Comparison of ENCODE assay signal across 8 cellular contexts in genomic region chr3:48918388-48919214, GRCh38. TPM values are rescaled to one million over a fixed set of nuclear protein-coding genes. Genes with fewer than 3 reads are reported as not detected.
DNase-seq lines count a peak whose midpoint lies in the region; ATAC-seq, FAIRE-seq and TF ChIP-seq lines count a peak whose summit lies in the region.

Gene ARIH2, plus strand, starts transcription at chr3:48918842. Its CDS starts 8,717 bp downstream, at chr3:48927559.

- peak within 1 kb of the TSS; percentile 61 for H3K4me3 ChIP-seq in Caco-2 (ENCODE audit: low read depth, low read length)
- H3K4me3 ChIP-seq in OCI-LY1 (ENCODE audit: low read depth, low read length, poor library complexity, severe bottlenecking) = peak within 1 kb of the TSS; percentile 86
- peak within 1 kb of the TSS; percentile 63 to 94 (median 84) for H3K4me3 ChIP-seq in endothelial cell of umbilical vein (replicated peaks in 1 of 3; ENCODE audit: insufficient read depth in 1 of 3, low read depth in 1 of 3, low read length in 3 of 3)

- dilution Hi-C loops in endothelial cell of umbilical vein (cut with MboI; ENCODE audit: extremely low pct_ligation_motif_present, low sequenced_read_pairs) = no loop called here

- TF ChIP-seq CTCF in Caco-2 (IDR thresholded peaks at IDR 0.05; ENCODE audit: insufficient read depth in 1 of 2, low read depth in 1 of 2, low read length in 1 of 2, severe bottlenecking in 1 of 2, unreplicated experiment in 1 of 2) (no peak), OCI-LY1 (IDR thresholded peaks at IDR 0.05; ENCODE audit: low read length) (peak; percentile 29; the same call in 1 of the 2 replicates), endothelial cell of umbilical vein (IDR thresholded peaks at IDR 0.05; ENCODE audit: extremely low read depth in 1 of 2, insufficient read depth in 1 of 2, low read depth in 1 of 2, low read length in 2 of 2) (no peak)

- H4K20me1 ChIP-seq in OCI-LY1 (ENCODE audit: insufficient read depth, low read length) (no peaks in the 10 kb centered on the region), endothelial cell of umbilical vein (replicated peaks; ENCODE audit: control insufficient read depth, extremely low read depth, insufficient read depth, low read length) (peaks cover 4% of the 10 kb centered on the region)

- POLR2A ChIA-PET in Caco-2 (lab: Charles Lee) (interaction anchor here (0.5 to 1.2 kb wide), 8 partner anchors 21 to 314 kb away, joined by 3 to 8 read pairs (median 4); partner anchors contain the start of genes IP6K2 and WDR6), endothelial cell of umbilical vein (lab: Charles Lee) (interaction anchor here (0.5 to 1.8 kb wide), 4 partner anchors 11 to 1419 kb away, joined by 3 to 11 read pairs (median 4); partner anchors contain the start of genes IMPDH2 and NDUFAF3)

- CTCF ChIA-PET in Caco-2 (lab: Charles Lee) = interaction anchor here (0.5 to 0.9 kb wide), 3 partner anchors 23 to 362 kb away, joined by 4 to 9 read pairs (median 6); partner anchors contain the start of gene PFKFB4
- CTCF ChIA-PET in endothelial cell of umbilical vein (lab: Charles Lee) = interaction anchor here (0.8 to 3.2 kb wide), 5 partner anchors 11 to 179 kb away, joined by 3 to 31 read pairs (median 7); no protein-coding TSS in a partner anchor

- H3K27me3 Mint-ChIP-seq in Caco-2 (ENCODE audit: insufficient read depth, unreplicated experiment) = no peaks in the 10 kb centered on the region

- H3K9me3 ChIP-seq in Caco-2 = no peaks in the 10 kb centered on the region
- H3K9me3 ChIP-seq in OCI-LY1 (ENCODE audit: low read length) = no peaks in the 10 kb centered on the region
- no peaks in the 10 kb centered on the region for H3K9me3 ChIP-seq in endothelial cell of umbilical vein (replicated peaks; ENCODE audit: control insufficient read depth, insufficient read depth, low read length)

- H3K4me3 Mint-ChIP-seq in Caco-2 (ENCODE audit: unreplicated experiment) = peak within 1 kb of the TSS; percentile 97

- no peaks in the 10 kb centered on the region for H3F3A ChIP-seq in OCI-LY1 (ENCODE audit: insufficient read depth, low read length)

- no peaks in the 10 kb centered on the region for H3K9me2 ChIP-seq in OCI-LY1 (ENCODE audit: low read depth, low read length)

- H3K36me3 ChIP-seq in Caco-2 (ENCODE audit: control insufficient read depth, insufficient read depth, low read length) (no peaks in the 10 kb centered on the region), OCI-LY1 (ENCODE audit: insufficient read depth, low read length) (peaks cover 21% of the 10 kb centered on the region), endothelial cell of umbilical vein (ENCODE audit: control insufficient read depth in 2 of 2, extremely low read depth in 1 of 2, insufficient read depth in 2 of 2, low read length in 2 of 2) (peaks cover 0 to 3% of the 10 kb centered on the region in 2 experiments)

- H3K4me1 ChIP-seq in Caco-2 = no peaks in the 10 kb centered on the region
- peaks cover 16% of the 10 kb centered on the region for H3K4me1 ChIP-seq in OCI-LY1 (ENCODE audit: insufficient read depth, low read length, severe bottlenecking)
- H3K4me1 ChIP-seq in endothelial cell of umbilical vein (ENCODE audit: control insufficient read depth, extremely low read depth, insufficient read depth, low read length) = peaks cover 14% of the 10 kb centered on the region

- peak; percentile 97 for TF ChIP-seq POLR2A in endothelial cell of umbilical vein (IDR thresholded peaks at IDR 0.05; ENCODE audit: low read depth, low read length)

- H3K4me2 ChIP-seq in OCI-LY1 (ENCODE audit: low read length) (peak within 1 kb of the TSS; percentile 84), endothelial cell of umbilical vein (ENCODE audit: insufficient read depth, low read length) (peak within 1 kb of the TSS; percentile 92)

- peak; percentile 75 for ATAC-seq in GM19467 (IDR thresholded peaks at IDR 0.05; ENCODE audit: unreplicated experiment)

- H3K9me1 ChIP-seq in endothelial cell of umbilical vein (replicated peaks; ENCODE audit: control insufficient read depth, extremely low read depth, insufficient read depth, low read length) = no peaks in the 10 kb centered on the region

- H3K4me1 Mint-ChIP-seq in Caco-2 (ENCODE audit: low read depth, unreplicated experiment) = no peaks in the 10 kb centered on the region

- no peak within 1 kb of the TSS; the same call in 1 of the 2 replicates for H2AFZ ChIP-seq in OCI-LY1 (ENCODE audit: low read length)
- peak within 1 kb of the TSS; percentile 86 for H2AFZ ChIP-seq in endothelial cell of umbilical vein (ENCODE audit: low read depth, low read length)

- intact Hi-C loops in Caco-2 (cut with micrococcal nuclease; ENCODE audit: unreplicated experiment) (loop anchor here (2.0 to 10.0 kb wide), 3 partner anchors 20 to 204 kb away; partner anchors contain the start of genes IP6K2, PRKAR2A and SLC25A20), endothelial cell of umbilical vein (cut with micrococcal nuclease) (loop anchor here (1.0 to 5.0 kb wide), 5 partner anchors 11 to 201 kb away; partner anchors contain the start of genes IP6K2, PRKAR2A and SLC25A20)

- H3K79me2 ChIP-seq in OCI-LY1 (ENCODE audit: insufficient read depth, low read length) = peaks cover 35% of the 10 kb centered on the region
- H3K79me2 ChIP-seq in endothelial cell of umbilical vein (ENCODE audit: control insufficient read depth, insufficient read depth, low read length) = peaks cover 36% of the 10 kb centered on the region

- H3K9ac ChIP-seq in OCI-LY1 (ENCODE audit: low read length) = peak within 1 kb of the TSS; percentile 76
- H3K9ac ChIP-seq in endothelial cell of umbilical vein (replicated peaks; ENCODE audit: extremely low read depth, insufficient read depth, low read length) = peak within 1 kb of the TSS; percentile 100

- peak within 1 kb of the TSS; percentile 98 for H3K27ac Mint-ChIP-seq in Caco-2 (ENCODE audit: unreplicated experiment)

- H3K27me3 ChIP-seq in Caco-2 (replicated peaks; ENCODE audit: control insufficient read depth, insufficient read depth, low read length) (no peaks in the 10 kb centered on the region), OCI-LY1 (ENCODE audit: insufficient read depth, low read length) (no peaks in the 10 kb centered on the region), endothelial cell of umbilical vein (ENCODE audit: control insufficient read depth in 2 of 2, insufficient read depth in 2 of 2, low read length in 2 of 2) (no peaks in the 10 kb centered on the region)

- H3K27ac ChIP-seq in OCI-LY1 (ENCODE audit: low read depth, low read length, poor library complexity, severe bottlenecking) (peak within 1 kb of the TSS; percentile 94), endothelial cell of umbilical vein (ENCODE audit: insufficient read depth, low read depth, low read length) (peak within 1 kb of the TSS; percentile 99)

- peak; percentile 94 for FAIRE-seq in endothelial cell of umbilical vein (lab: Jason Lieb, UNC)

- no peaks in the 10 kb centered on the region for H3K9me3 Mint-ChIP-seq in Caco-2 (ENCODE audit: unreplicated experiment)

- peak; percentile 92 to 93 for DNase-seq in Caco-2
- DNase-seq in HS-27A (ENCODE audit: low read depth) = peak; percentile 84
- DNase-seq in activated CD8-positive, alpha-beta memory T cell treated with anti-CD3 and anti-CD28 coated beads, Interleukin-2, amount 50 U/mL, for 48 hours = peak; percentile 96
- peak; percentile 95 for DNase-seq in endothelial cell of umbilical vein (ENCODE audit: low read depth, low spot score)
- peak; percentile 92 for DNase-seq in middle frontal gyrus (ENCODE audit: extremely low spot score, low spot score)
- peak; percentile 73 to 78 for DNase-seq in stimulated activated CD8-positive, alpha-beta memory T cell treated with anti-CD3 and anti-CD28 coated beads, Interleukin-4, amount 100 ng/mL, for 1 hour (ENCODE audit: low read depth in 2 of 2, low spot score in 1 of 2)

- peaks cover 39% of the 10 kb centered on the region for H3K36me3 Mint-ChIP-seq in Caco-2 (ENCODE audit: insufficient read depth, unreplicated experiment)

- BruUV-seq in Caco-2 (replicated peaks; lab: Mats Ljungman, UMichigan) (TSS peak; percentile 95), endothelial cell of umbilical vein (replicated peaks; lab: Mats Ljungman, UMichigan) (TSS peak; percentile 76)

TF ChIP-seq in endothelial cell of umbilical vein, 7 proteins besides CTCF, POLR2A, EP300 and RAD21:
- peak; percentile 7 for TF ChIP-seq FOS (IDR thresholded peaks at IDR 0.05; ENCODE audit: borderline replicate concordance, insufficient read depth, low read length)
- peak; percentile 96 for TF ChIP-seq POLR2AphosphoS5 (IDR thresholded peaks at IDR 0.05; ENCODE audit: insufficient read depth, low read depth, low read length)
- TF ChIP-seq EZH2 (IDR thresholded peaks at IDR 0.05; ENCODE audit: borderline replicate concordance, low read depth, low read length, severe bottlenecking) = no peak

RNA-seq across cellular contexts. Expression of gene ARIH2, which starts in this region (rescaled TPM):
- total RNA-seq in Caco-2 (2022) (106 and 133 TPM in 2 replicates), endothelial cell of umbilical vein (77.2 and 85.5 TPM in 2 replicates)
- 58.2 and 59.7 TPM in 2 replicates for polyA plus RNA-seq in endothelial cell of umbilical vein
- 56.6 and 58.1 TPM in 2 replicates for polyA plus RNA-seq in endothelial cell of umbilical vein (2011; cell fraction: cytosol; rRNA removed)
- 123 and 128 TPM in 2 replicates for polyA plus RNA-seq in endothelial cell of umbilical vein (2011; cell fraction: nucleus; rRNA removed)
- 45.6 and 51.9 TPM in 2 replicates for polyA plus RNA-seq in endothelial cell of umbilical vein (2012)
- polyA minus RNA-seq in endothelial cell of umbilical vein = 101 and 124 TPM in 2 replicates
- 107 TPM for polyA minus RNA-seq in endothelial cell of umbilical vein (2011; cell fraction: cytosol; rRNA and poly(A)+ RNA removed)
- polyA minus RNA-seq in endothelial cell of umbilical vein (2011; cell fraction: nucleus; rRNA and poly(A)+ RNA removed) = 73.9 and 106 TPM in 2 replicates

Comparison
In these comparisons a context has a peak if more than half of its experiments do, and no peak if none do; other contexts are left out.
1. Peak in every context shown above with its lines: DNase-seq, ATAC-seq, H3K4me3 ChIP-seq and H3K27ac ChIP-seq.